14 cellular contexts compared by ENCODE assay signal in genomic region chr2:9770006-9770307, GRCh38.
A peak's percentile ranks its signal among the peaks of the same experiment; 100 is the strongest.
DNase-seq lines count a peak whose midpoint lies in the region; ATAC-seq, FAIRE-seq and TF ChIP-seq lines count a peak whose summit lies in the region.
"Had no signal": no experiment of that assay in that cellular context is flagged by ENCODE, and none has a peak within 500 bp of the region (broad histone marks: within the 10 kb centered on the region; RNA-seq: fewer than 3 reads in every experiment).

No MANE protein-coding gene starts in this region.

- H3K9me2 ChIP-seq in HCT116 (ENCODE audit: insufficient read depth), result no peaks in the 10 kb centered on the region

- no peak overlapping the region for H3K27ac ChIP-seq in HCT116 (ENCODE audit: low read depth, low read length)
- H3K27ac ChIP-seq in astrocyte (ENCODE audit: low read depth, low read length), result no peak overlapping the region
- H3K27ac ChIP-seq in layer of hippocampus (ENCODE audit: low read depth, low read length), result peak overlapping the region; percentile 18
- H3K27ac ChIP-seq in smooth muscle cell (ENCODE audit: low read depth), result no peak overlapping the region
- no peak overlapping the region for H3K27ac ChIP-seq in spleen
- H3K27ac ChIP-seq: cardiac muscle cell had no signal

- intact Hi-C loops in HCT116 (cut with micrococcal nuclease) (loop anchor here (10.0 kb wide), 1 partner anchor 665 kb away; no protein-coding TSS in a partner anchor), spleen (cut with DNase I; ENCODE audit: low total_unique reads) (no loop called here)

- DNase-seq in HCT116 (ENCODE audit: low read depth, low spot score) (no peak), astrocyte (ENCODE audit: low read depth) (no peak), smooth muscle cell (lab: John Stamatoyannopoulos, UW; ENCODE audit: unreplicated experiment) (no peak), spleen (no peak), Kasumi-1 (lab: John Stamatoyannopoulos, UW) (no peak), RPMI8226 (no peak)
- DNase-seq: activated B cell treated with CpG ODN at 0.5 μM for 24 hours, natural killer cell had no signal

- peaks cover 12% of the 10 kb centered on the region for H3K27me3 Mint-ChIP-seq in astrocyte (ENCODE audit: low read depth, unreplicated experiment)

- no peak overlapping the region for H3K9ac ChIP-seq in HCT116 (ENCODE audit: low read length)
- H3K9ac ChIP-seq in astrocyte (ENCODE audit: low read length), result peak overlapping the region; percentile 25
- H3K9ac ChIP-seq in smooth muscle cell (ENCODE audit: low read depth), result no peak overlapping the region

- H3K4me1 ChIP-seq in HCT116 (ENCODE audit: control insufficient read depth in 1 of 2, insufficient read depth in 2 of 2, low read length in 2 of 2) (peaks cover 17 to 29% of the 10 kb centered on the region in 2 experiments; a peak in 3 of 4 replicates), astrocyte (ENCODE audit: insufficient read depth, low read length) (peaks cover 33% of the 10 kb centered on the region), smooth muscle cell (ENCODE audit: low read depth) (peaks cover 12% of the 10 kb centered on the region), spleen (peaks cover 0 to 35% (median 7%) of the 10 kb centered on the region in 6 donors)

- peak; percentile 3; the same call in 1 of the 2 replicates for ATAC-seq in HCT116
- ATAC-seq in HG03097 (IDR thresholded peaks at IDR 0.05; ENCODE audit: low FRiP score, unreplicated experiment), result no peak

- BruUV-seq in HCT116 (replicated peaks; lab: Mats Ljungman, UMichigan), result no TSS peak

- H3K4me3 ChIP-seq in HCT116 (replicated peaks in 1 of 2; ENCODE audit: low read depth in 1 of 2, low read length in 2 of 2) (no peak overlapping the region), astrocyte (ENCODE audit: insufficient read depth, low read depth, low read length) (no peak overlapping the region), smooth muscle cell (no peak overlapping the region), spleen (no peak overlapping the region)
- H3K4me3 ChIP-seq: cardiac muscle cell had no signal

- H4K20me1 ChIP-seq in HCT116 (ENCODE audit: insufficient read depth), result no peaks in the 10 kb centered on the region
- no peaks in the 10 kb centered on the region for H4K20me1 ChIP-seq in astrocyte (ENCODE audit: insufficient read depth, low read length)
- H4K20me1 ChIP-seq in smooth muscle cell (ENCODE audit: low read depth), result no peaks in the 10 kb centered on the region

- H3K9me3 ChIP-seq in HCT116 (ENCODE audit: control insufficient read depth in 1 of 2, insufficient read depth in 1 of 2, low read depth in 1 of 2, low read length in 2 of 2) (no peaks in the 10 kb centered on the region), astrocyte (ENCODE audit: insufficient read depth, low read depth, low read length) (no peaks in the 10 kb centered on the region), smooth muscle cell (replicated peaks; ENCODE audit: low read depth) (no peaks in the 10 kb centered on the region), spleen (no peaks in the 10 kb centered on the region)

- peaks cover 3% of the 10 kb centered on the region for H3K36me3 Mint-ChIP-seq in astrocyte (ENCODE audit: low read depth, unreplicated experiment)
- H3K36me3 Mint-ChIP-seq: natural killer cell had no signal

- no peak for TF ChIP-seq RAD21 in HCT116 (IDR thresholded peaks at IDR 0.05; ENCODE audit: low read depth)

- H2AFZ ChIP-seq in HCT116 (ENCODE audit: low read depth, low read length, poor library complexity, severe bottlenecking) (no peak overlapping the region), astrocyte (ENCODE audit: low read depth, low read length) (peak overlapping the region; percentile 66), smooth muscle cell (ENCODE audit: low read depth) (no peak overlapping the region)

- CTCF ChIA-PET in HCT116 (lab: Charles Lee), result interaction anchor here (0.9 to 4.3 kb wide), 20 partner anchors 8 to 665 kb away, joined by 3 to 26 read pairs (median 4); partner anchors contain the start of genes ADAM17 and KLF11

- peaks cover 52% of the 10 kb centered on the region for H3K4me1 Mint-ChIP-seq in astrocyte (ENCODE audit: low read depth, unreplicated experiment)

- TF ChIP-seq CTCF in HCT116 (IDR thresholded peaks at IDR 0.05 in 2 of 3, conservative IDR thresholded peaks at IDR 0.05 in 1 of 3; ENCODE audit: borderline replicate concordance in 1 of 3, insufficient read depth in 1 of 3, low read depth in 2 of 3, low read length in 2 of 3) (no peak), astrocyte (IDR thresholded peaks at IDR 0.05; ENCODE audit: insufficient read depth, low read depth, low read length) (no peak), smooth muscle cell (IDR thresholded peaks at IDR 0.05; ENCODE audit: borderline replicate concordance, insufficient read depth, poor library complexity, severe bottlenecking) (no peak), spleen (IDR thresholded peaks at IDR 0.05 in 8 of 11, conservative IDR thresholded peaks at IDR 0.05 in 3 of 11) (no peak)

- H3F3A ChIP-seq in smooth muscle cell (ENCODE audit: low read depth), result no peaks in the 10 kb centered on the region

- no peaks in the 10 kb centered on the region for H3K9me3 Mint-ChIP-seq in astrocyte (ENCODE audit: unreplicated experiment)
- H3K9me3 Mint-ChIP-seq: activated B cell treated with CpG ODN at 0.5 μM for 24 hours; activated CD8-positive, alpha-beta T cell treated with anti-CD3 and anti-CD28 coated beads for 36 hours; natural killer cell; T-helper 1 cell treated with Interleukin-12 subunit alpha and Interleukin-12 subunit beta and Interleukin-4 antibody, amounts not matched to agents 30 μg/mL and 1 μg/mL, for 36 hours had no signal

- H3K79me2 ChIP-seq in HCT116 (ENCODE audit: insufficient read depth, low read length) (no peaks in the 10 kb centered on the region), astrocyte (ENCODE audit: insufficient read depth, low read length) (no peaks in the 10 kb centered on the region), smooth muscle cell (ENCODE audit: low read depth) (no peaks in the 10 kb centered on the region)

- POLR2A ChIA-PET in HCT116 (lab: Charles Lee), result interaction anchor here (1.3 kb wide), 1 partner anchor 139 kb away, joined by 5 read pairs; the partner anchor contains the start of gene YWHAQ

- H3K27me3 ChIP-seq in HCT116 (ENCODE audit: insufficient read depth, low read length) (no peaks in the 10 kb centered on the region), astrocyte (ENCODE audit: insufficient read depth, low read length) (peaks cover under 1% of the 10 kb centered on the region), layer of hippocampus (ENCODE audit: control insufficient read depth, insufficient read depth, low read length) (no peaks in the 10 kb centered on the region), smooth muscle cell (ENCODE audit: low read depth) (no peaks in the 10 kb centered on the region), spleen (replicated peaks in 1 of 7) (peaks cover 0 to 28% (median 0%) of the 10 kb centered on the region in 7 donors)
- H3K27me3 ChIP-seq: cardiac muscle cell had no signal

- peak overlapping the region; percentile 54 for H3K4me3 Mint-ChIP-seq in astrocyte (ENCODE audit: unreplicated experiment)
- H3K4me3 Mint-ChIP-seq: activated B cell treated with CpG ODN at 0.5 μM for 24 hours; activated CD8-positive, alpha-beta T cell treated with anti-CD3 and anti-CD28 coated beads for 36 hours; natural killer cell; T-helper 1 cell treated with Interleukin-12 subunit alpha and Interleukin-12 subunit beta and Interleukin-4 antibody, amounts not matched to agents 30 μg/mL and 1 μg/mL, for 36 hours had no signal

- RAD21 ChIA-PET in HCT116 (lab: Charles Lee; ENCODE audit: low non-redundant PET in 1 of 2, low total read pairs in 2 of 2, uncharacterized antibody in 2 of 2, unreplicated experiment in 2 of 2), result no interaction called here

- H3K4me2 ChIP-seq in HCT116 (ENCODE audit: low read length), result peak overlapping the region; percentile 66
- H3K4me2 ChIP-seq in astrocyte (ENCODE audit: low read length), result peak overlapping the region; percentile 70
- H3K4me2 ChIP-seq in smooth muscle cell, result peak overlapping the region; percentile 53

- FAIRE-seq in astrocyte (lab: Jason Lieb, UNC), result no peak
- FAIRE-seq: D721Med had no signal

- H3K36me3 ChIP-seq in HCT116 (ENCODE audit: control insufficient read depth in 1 of 2, insufficient read depth in 2 of 2, low read length in 2 of 2) (no peaks in the 10 kb centered on the region), astrocyte (ENCODE audit: insufficient read depth, low read length) (no peaks in the 10 kb centered on the region), smooth muscle cell (ENCODE audit: low read depth) (no peaks in the 10 kb centered on the region), spleen (no peaks in the 10 kb centered on the region)
- H3K36me3 ChIP-seq: cardiac muscle cell had no signal

- 63% methylated on average over 6 of the region's 6 CpGs for WGBS in smooth muscle cell (ENCODE audit: low lambda C conversion rate)
- WGBS in spleen, 5 donors, result 69 to 81% (median 77%) methylated on average over 6 of the region's 6 CpGs

- TF ChIP-seq POLR2A in HCT116 (IDR thresholded peaks at IDR 0.05; ENCODE audit: borderline replicate concordance, extremely low read depth, insufficient read depth, insufficient read length), result no peak
- no peak for TF ChIP-seq POLR2A in spleen (IDR thresholded peaks at IDR 0.05)

- no peak overlapping the region for H3K27ac Mint-ChIP-seq in astrocyte (ENCODE audit: unreplicated experiment)
- H3K27ac Mint-ChIP-seq: activated B cell treated with CpG ODN at 0.5 μM for 24 hours; activated CD8-positive, alpha-beta T cell treated with anti-CD3 and anti-CD28 coated beads for 36 hours; natural killer cell; T-helper 1 cell treated with Interleukin-12 subunit alpha and Interleukin-12 subunit beta and Interleukin-4 antibody, amounts not matched to agents 30 μg/mL and 1 μg/mL, for 36 hours had no signal

TF ChIP-seq in HCT116, 20 proteins besides CTCF, POLR2A, EP300 and RAD21 (continues in another document):
- TF ChIP-seq MAX (IDR thresholded peaks at IDR 0.05), result no peak
- TF ChIP-seq FOSL1 (IDR thresholded peaks at IDR 0.05; ENCODE audit: low read depth), result no peak
- TF ChIP-seq ATF3 (IDR thresholded peaks at IDR 0.05), result no peak
- TF ChIP-seq ZFX (IDR thresholded peaks at IDR 0.05), result no peak
- no peak for TF ChIP-seq POLR2AphosphoS5 (IDR thresholded peaks at IDR 0.05; ENCODE audit: low read depth, low read length)
- TF ChIP-seq ELF1 (IDR thresholded peaks at IDR 0.05; ENCODE audit: borderline replicate concordance, low read depth), result no peak
- TF ChIP-seq EZH2 (IDR thresholded peaks at IDR 0.05), result no peak
- TF ChIP-seq SIN3A (IDR thresholded peaks at IDR 0.05; ENCODE audit: low read depth), result no peak
